8 cellular contexts compared by ENCODE assay signal in genomic region chr7:107744345-107744750, GRCh38. TPM values are rescaled to one million over a fixed set of nuclear protein-coding genes. Genes with fewer than 3 reads are reported as not detected.
A peak's percentile ranks its signal among the peaks of the same experiment; 100 is the strongest.
DNase-seq lines count a peak whose midpoint lies in the region; ATAC-seq and TF ChIP-seq lines count a peak whose summit lies in the region.

No MANE protein-coding gene starts in this region.

- POLR2A ChIA-PET in SK-N-SH (lab: Yijun Ruan, JAX), result interaction anchor here (1.6 to 3.2 kb wide), 5 partner anchors 8 to 576 kb away, joined by 4 to 19 read pairs (median 13); partner anchors contain the start of gene HBP1
- POLR2A ChIA-PET in HEK293T (lab: Yijun Ruan, JAX), result interaction anchor here (0.6 to 1.9 kb wide), 2 partner anchors 18 to 575 kb away, joined by 3 to 8 read pairs; partner anchors contain the start of gene HBP1

- H3K27me3 Mint-ChIP-seq in activated naive CD4-positive, alpha-beta T cell treated with anti-CD3 and anti-CD28 coated beads, Interleukin-2, amount 50 U/mL, for 24 hours, result no peaks in the 10 kb centered on the region

- H3K9ac ChIP-seq in SK-N-SH, result peak overlapping the region; percentile 86

- no peaks in the 10 kb centered on the region for H3K9me3 ChIP-seq in SK-N-SH

- peaks cover 7 to 20% of the 10 kb centered on the region in 2 experiments; a peak in 3 of 4 replicates for H3K4me1 ChIP-seq in SK-N-SH (ENCODE audit: control insufficient read depth in 1 of 2, insufficient read depth in 2 of 2, low read depth in 1 of 2, low read length in 1 of 2)

- no peak for TF ChIP-seq EP300 in SK-N-SH (IDR thresholded peaks at IDR 0.05; ENCODE audit: borderline replicate concordance in 1 of 2, low read depth in 1 of 2, low read length in 1 of 2)

- H3K79me2 ChIP-seq in SK-N-SH (ENCODE audit: insufficient read depth), result peaks cover 55% of the 10 kb centered on the region

- H3K4me3 ChIP-seq in SK-N-SH (ENCODE audit: low read depth in 2 of 2, low read length in 1 of 2) (peak overlapping the region; percentile 96 to 100), fibroblast of pulmonary artery (replicated peaks; ENCODE audit: low read depth, low read length) (peak overlapping the region; percentile 81)

- peaks cover 46% of the 10 kb centered on the region for H4K20me1 ChIP-seq in SK-N-SH (ENCODE audit: insufficient read depth)

- WGBS in SK-N-SH (ENCODE audit: low lambda C conversion rate), result 2% methylated on average over 6 of the region's 22 CpGs

- H3K36me3 Mint-ChIP-seq in activated naive CD4-positive, alpha-beta T cell treated with anti-CD3 and anti-CD28 coated beads, Interleukin-2, amount 50 U/mL, for 24 hours, result peaks cover 2% of the 10 kb centered on the region

- peak overlapping the region; percentile 97 for H3K4me3 Mint-ChIP-seq in activated naive CD4-positive, alpha-beta T cell treated with anti-CD3 and anti-CD28 coated beads, Interleukin-2, amount 50 U/mL, for 24 hours

- CTCF ChIA-PET in SK-N-SH (lab: Yijun Ruan, JAX) (interaction anchor here (0.6 to 12.8 kb wide), 12 partner anchors 12 to 567 kb away, joined by 3 to 284 read pairs (median 6); partner anchors contain the start of gene BCAP29), HEK293T (lab: Yijun Ruan, JAX) (interaction anchor here (0.7 to 2.8 kb wide), 2 partner anchors 130 to 1980 kb away, joined by 3 to 16 read pairs; no protein-coding TSS in a partner anchor)

- in situ Hi-C loops in GM13977 (cut with MboI; ENCODE audit: low pct_unique_long_range_greater_than_20kb, low sequenced_read_pairs, unreplicated experiment), result loop anchor here (25.0 kb wide), 1 partner anchor 557 kb away; no protein-coding TSS in a partner anchor

- DNase-seq in activated naive CD4-positive, alpha-beta T cell treated with Interleukin-2 at 50 U/mL for 16 hours, result no peak
- DNase-seq in SK-N-SH (no peak), fibroblast of pulmonary artery (ENCODE audit: low read depth) (no peak), pons (ENCODE audit: low spot score) (peak; percentile 7), GM13977 (ENCODE audit: low spot score) (no peak), HEK293T (ENCODE audit: extremely low spot score) (no peak)

- H3K27ac ChIP-seq in SK-N-SH (ENCODE audit: low read depth in 2 of 2, low read length in 1 of 2), result peak overlapping the region; percentile 98 to 100

- H3K36me3 ChIP-seq in SK-N-SH (replicated peaks in 1 of 2; ENCODE audit: control insufficient read depth in 1 of 2, insufficient read depth in 2 of 2, low read length in 1 of 2), result peaks cover 25 to 29% of the 10 kb centered on the region in 2 experiments

- H2AFZ ChIP-seq in SK-N-SH (ENCODE audit: low read depth), result peak overlapping the region; percentile 92; the same call in 1 of the 2 replicates

- ATAC-seq in HG03060 (IDR thresholded peaks at IDR 0.05; ENCODE audit: low read depth, unreplicated experiment), result peak; percentile 28

- peaks cover 18% of the 10 kb centered on the region for H3F3A ChIP-seq in SK-N-SH (replicated peaks; ENCODE audit: insufficient read depth)

- peak overlapping the region; percentile 87 for H3K4me2 ChIP-seq in SK-N-SH

- TF ChIP-seq RAD21 in SK-N-SH (IDR thresholded peaks at IDR 0.05; ENCODE audit: low read length), result no peak

- H3K27me3 ChIP-seq in SK-N-SH (ENCODE audit: insufficient read depth), result no peaks in the 10 kb centered on the region

- no peak for TF ChIP-seq CTCF in SK-N-SH (IDR thresholded peaks at IDR 0.05)
- TF ChIP-seq CTCF in fibroblast of pulmonary artery (IDR thresholded peaks at IDR 0.05; ENCODE audit: low read length, missing control alignments), result no peak
- TF ChIP-seq CTCF in GM13977 (IDR thresholded peaks at IDR 0.05; ENCODE audit: extremely low read depth, insufficient read depth, missing control alignments), result no peak

- no peaks in the 10 kb centered on the region for H3K9me3 Mint-ChIP-seq in activated naive CD4-positive, alpha-beta T cell treated with anti-CD3 and anti-CD28 coated beads, Interleukin-2, amount 50 U/mL, for 24 hours

- peaks cover 51% of the 10 kb centered on the region for H3K4me1 Mint-ChIP-seq in activated naive CD4-positive, alpha-beta T cell treated with anti-CD3 and anti-CD28 coated beads, Interleukin-2, amount 50 U/mL, for 24 hours

- no peaks in the 10 kb centered on the region for H3K9me2 ChIP-seq in SK-N-SH

- peak overlapping the region; percentile 99 for H3K27ac Mint-ChIP-seq in activated naive CD4-positive, alpha-beta T cell treated with anti-CD3 and anti-CD28 coated beads, Interleukin-2, amount 50 U/mL, for 24 hours

TF ChIP-seq in SK-N-SH, 30 proteins besides CTCF, POLR2A, EP300 and RAD21:
- no peak for TF ChIP-seq NRF1 (IDR thresholded peaks at IDR 0.05; ENCODE audit: low read depth, low read length)
- no peak for TF ChIP-seq PBX3 (IDR thresholded peaks at IDR 0.05)
- TF ChIP-seq USF1 (IDR thresholded peaks at IDR 0.05; ENCODE audit: borderline replicate concordance, low read depth), result no peak
- TF ChIP-seq FOXM1 (IDR thresholded peaks at IDR 0.05; ENCODE audit: low read depth), result no peak
- 0 out of 2 replicates have a peak, but pooled peaks have one; percentile 29 for TF ChIP-seq SIN3A (IDR thresholded peaks at IDR 0.05; ENCODE audit: borderline replicate concordance, low read depth, low read length)
- peak; percentile 1; the same call in 1 of the 2 replicates for TF ChIP-seq TAF1 (IDR thresholded peaks at IDR 0.05; ENCODE audit: borderline replicate concordance, low read depth, low read length)
TF ChIP-seq in SK-N-SH: peak in this region for 2.

TF ChIP-seq in HEK293T, 16 proteins besides CTCF, POLR2A, EP300 and RAD21:
- TF ChIP-seq PKNOX1 (IDR thresholded peaks at IDR 0.05) (no peak), FOXM1 (IDR thresholded peaks at IDR 0.05; ENCODE audit: borderline replicate concordance) (no peak), SUZ12 (IDR thresholded peaks at IDR 0.05) (no peak), BHLHE40 (IDR thresholded peaks at IDR 0.05; ENCODE audit: borderline replicate concordance) (no peak), FOXA1 (IDR thresholded peaks at IDR 0.05) (no peak), ZNF384 (IDR thresholded peaks at IDR 0.05) (no peak), HDGF (IDR thresholded peaks at IDR 0.05; ENCODE audit: borderline replicate concordance) (no peak), ARNT (IDR thresholded peaks at IDR 0.05) (no peak)

RNA-seq across cellular contexts. Expression of gene CBLL1, which starts 0.4 kb away (rescaled TPM):
- 26.0 and 28.8 TPM in 2 replicates for polyA plus RNA-seq in SK-N-SH (2012; rRNA removed)
- polyA plus RNA-seq in SK-N-SH (2012; cell fraction: cytosol; rRNA removed), result 28.1 and 30.1 TPM in 2 replicates
- polyA plus RNA-seq in SK-N-SH (2012; cell fraction: nucleus; rRNA removed), result 16.4 and 37.6 TPM in 2 replicates

RNA-seq across cellular contexts. Expression of gene SLC26A3, which starts 58.7 kb away (rescaled TPM):
- polyA plus RNA-seq in SK-N-SH (2012; rRNA removed), result not detected in 2 replicates
- not detected in 2 replicates for polyA plus RNA-seq in SK-N-SH (2012; cell fraction: cytosol; rRNA removed)
- not detected in 2 replicates for polyA plus RNA-seq in SK-N-SH (2012; cell fraction: nucleus; rRNA removed)
